Comparison of ENCODE assay signal across 9 cellular contexts in genomic region chr14:54348001-54348611, GRCh38. TPM values are rescaled to one million over a fixed set of nuclear protein-coding genes. Genes with fewer than 3 reads are reported as not detected.
DNase-seq lines count a peak whose midpoint lies in the region; ATAC-seq and TF ChIP-seq lines count a peak whose summit lies in the region.
"Had no signal": no experiment of that assay in that cellular context is flagged by ENCODE, and none has a peak within 500 bp of the region (broad histone marks: within the 10 kb centered on the region; RNA-seq: fewer than 3 reads in every experiment).

No MANE protein-coding gene starts in this region.

- H3K4me1 Mint-ChIP-seq in MCF 10A (ENCODE audit: insufficient read depth, unreplicated experiment): peaks cover 6% of the 10 kb centered on the region

- CTCF ChIA-PET in MCF 10A (lab: Yijun Ruan, JAX): interaction anchor here (0.6 to 2.9 kb wide), 58 partner anchors 9 to 1502 kb away, joined by 3 to 30 read pairs (median 4); no protein-coding TSS in a partner anchor

- ATAC-seq in HG02885 (IDR thresholded peaks at IDR 0.05; ENCODE audit: poor library complexity, unreplicated experiment) (peak; percentile 57), aorta (ENCODE audit: low FRiP score) (peak; percentile 75)

- no peaks in the 10 kb centered on the region for H3K36me3 ChIP-seq in aorta (ENCODE audit: control insufficient read depth in 1 of 2, insufficient read depth in 2 of 2, low read length in 1 of 2)

- no peak overlapping the region for H3K27ac Mint-ChIP-seq in MCF 10A (ENCODE audit: low read depth, unreplicated experiment)

- DNase-seq in ELR (ENCODE audit: low read depth) (peak; percentile 70), NCI-H524 treated with DMSO at 0.1 percent for 48 hours (lab: John Stamatoyannopoulos, UW) (peak; percentile 15), MCF 10A (ENCODE audit: unreplicated experiment) (peak; percentile 68), left kidney (ENCODE audit: low read depth, low spot score) (peak; percentile 83), aorta (no peak), mucosa of gallbladder (ENCODE audit: low spot score) (no peak), cortex of kidney (lab: John Stamatoyannopoulos, UW) (no peak)

- POLR2A ChIA-PET in MCF 10A (lab: Yijun Ruan, JAX): interaction anchor here (0.5 to 1.1 kb wide), 2 partner anchors 726 to 810 kb away, joined by 3 read pairs; no protein-coding TSS in a partner anchor

- peak; percentile 82 for TF ChIP-seq CTCF in MCF 10A (IDR thresholded peaks at IDR 0.05; ENCODE audit: unreplicated experiment)

- no peaks in the 10 kb centered on the region for H3K27me3 ChIP-seq in aorta (ENCODE audit: control insufficient read depth in 1 of 2, insufficient read depth in 2 of 2, low read length in 1 of 2)

- no peak overlapping the region for H3K4me3 ChIP-seq in aorta (ENCODE audit: low read length in 2 of 2)
- H3K4me3 ChIP-seq: skin epidermis had no signal

- intact Hi-C loops in MCF 10A (cut with micrococcal nuclease) (loop anchor here (2.0 to 5.0 kb wide), 2 partner anchors 1051 to 1291 kb away; no protein-coding TSS in a partner anchor), aorta (cut with DNase I) (loop anchor here (2.0 to 10.0 kb wide), 5 partner anchors 173 to 1053 kb away; no protein-coding TSS in a partner anchor)

- no peaks in the 10 kb centered on the region for H3K27me3 Mint-ChIP-seq in MCF 10A (ENCODE audit: insufficient read depth, unreplicated experiment)

- no peaks in the 10 kb centered on the region for H3K9me3 ChIP-seq in aorta (ENCODE audit: control insufficient read depth, low read length)

- H3K27ac ChIP-seq in aorta (ENCODE audit: low read depth in 1 of 2, low read length in 2 of 2): no peak overlapping the region

- no peak overlapping the region for H3K4me3 Mint-ChIP-seq in MCF 10A (ENCODE audit: unreplicated experiment)

- H3K36me3 Mint-ChIP-seq in MCF 10A (ENCODE audit: insufficient read depth, unreplicated experiment): no peaks in the 10 kb centered on the region

- peaks cover 0 to 6% of the 10 kb centered on the region in 2 donors for H3K4me1 ChIP-seq in aorta (ENCODE audit: control insufficient read depth in 1 of 2, insufficient read depth in 2 of 2, low read length in 2 of 2)

- BruUV-seq in MCF 10A (replicated peaks; lab: Mats Ljungman, UMichigan): no TSS peak

- no peaks in the 10 kb centered on the region for H3K9me3 Mint-ChIP-seq in MCF 10A (ENCODE audit: unreplicated experiment)

- 24 to 25% methylated on average over 5 of the region's 5 CpGs for WGBS in aorta, 2 donors

RNA-seq across cellular contexts. Expression of gene CDKN3, which starts 48.7 kb away (rescaled TPM):
- total RNA-seq in MCF 10A (2022) (66.4 and 66.5 TPM in 2 replicates), aorta (10 to 100 TPM in 1 of 2 donors, 1 to 10 TPM in 1; 8.1 to 10.5 TPM), mucosa of gallbladder (2.1 TPM)
- 1 to 10 TPM; 2.2 to 4.8 TPM for polyA plus RNA-seq in aorta

Comparison
In these comparisons a context has a peak if more than half of its experiments do, and no peak if none do; other contexts are left out.
1. DNase-seq: peak in ELR (single experiment), NCI-H524 treated with DMSO at 0.1 percent for 48 hours (single experiment), MCF 10A (single experiment) and left kidney (single experiment); none in aorta (0 of 2), mucosa of gallbladder (single experiment) and cortex of kidney (single experiment).